ENCODE assay signal across 11 cellular contexts in genomic region chr1:14516974-14517812, GRCh38.
DNase-seq lines count a peak whose midpoint lies in the region; ATAC-seq and TF ChIP-seq lines count a peak whose summit lies in the region.
"Had no signal": no experiment of that assay in that cellular context is flagged by ENCODE, and none has a peak within 500 bp of the region (broad histone marks: within the 10 kb centered on the region; RNA-seq: fewer than 3 reads in every experiment).

No MANE protein-coding gene starts in this region.

- H3K9me3 ChIP-seq in GM23248 (ENCODE audit: low read depth) (no peaks in the 10 kb centered on the region), body of pancreas (no peaks in the 10 kb centered on the region), smooth muscle cell (replicated peaks; ENCODE audit: low read depth) (no peaks in the 10 kb centered on the region)

- H3K4me2 ChIP-seq in GM23248 (ENCODE audit: unreplicated experiment) (peak overlapping the region; percentile 11), smooth muscle cell (no peak overlapping the region)

- H3F3A ChIP-seq in GM23248 (ENCODE audit: insufficient read depth) (peaks cover 41% of the 10 kb centered on the region), smooth muscle cell (ENCODE audit: low read depth) (no peaks in the 10 kb centered on the region)

- TF ChIP-seq CTCF in body of pancreas (IDR thresholded peaks at IDR 0.05) (no peak), smooth muscle cell (IDR thresholded peaks at IDR 0.05; ENCODE audit: borderline replicate concordance, insufficient read depth, poor library complexity, severe bottlenecking) (no peak)

- DNase-seq in A172 (ENCODE audit: low spot score) (peak; percentile 75), GM23248 (peak; percentile 97), body of pancreas (peak in 1 of 4 donors; percentile 16), kidney glomerular epithelial cell (lab: John Stamatoyannopoulos, UW) (peak; percentile 55), OCI-M2 (lab: John Stamatoyannopoulos, UW; ENCODE audit: unreplicated experiment) (no peak), smooth muscle cell (lab: John Stamatoyannopoulos, UW; ENCODE audit: unreplicated experiment) (no peak), HPDE6-E6E7 (ENCODE audit: extremely low spot score) (no peak)
- DNase-seq: activated CD4-positive, alpha-beta T cell treated with anti-CD3 and anti-CD28 coated beads, Interleukin-2, amount 10 ng/mL, durations not matched to agents 7 days and 5 days; CD4-positive, alpha-beta T cell; naive B cell had no signal

- H3K4me3 ChIP-seq in GM23248 (no peak overlapping the region), body of pancreas (no peak overlapping the region), smooth muscle cell (no peak overlapping the region)

- WGBS in GM23248 (ENCODE audit: low coverage in 1 of 2, low lambda C conversion rate in 2 of 2, missing lambda C conversion rate in 2 of 2), 2 experiments, result 23 to 26% methylated on average over 6 of the region's 6 CpGs
- WGBS in body of pancreas, 2 donors, result 71 to 74% methylated on average over 6 of the region's 6 CpGs
- WGBS in smooth muscle cell (ENCODE audit: low lambda C conversion rate), result 54% methylated on average over 6 of the region's 6 CpGs

- H4K20me1 ChIP-seq in GM23248 (ENCODE audit: insufficient read depth) (no peaks in the 10 kb centered on the region), smooth muscle cell (ENCODE audit: low read depth) (no peaks in the 10 kb centered on the region)

- H3K36me3 ChIP-seq in GM23248 (ENCODE audit: low read depth) (no peaks in the 10 kb centered on the region), body of pancreas (replicated peaks in 1 of 2; ENCODE audit: insufficient read depth in 1 of 2, low read depth in 2 of 2) (no peaks in the 10 kb centered on the region), smooth muscle cell (ENCODE audit: low read depth) (no peaks in the 10 kb centered on the region)

- H3K9ac ChIP-seq in GM23248, result peak overlapping the region; percentile 45
- no peak overlapping the region for H3K9ac ChIP-seq in smooth muscle cell (ENCODE audit: low read depth)

- no peak overlapping the region for H2AFZ ChIP-seq in GM23248
- H2AFZ ChIP-seq in smooth muscle cell (ENCODE audit: low read depth), result no peak overlapping the region

- H3K79me2 ChIP-seq in GM23248 (ENCODE audit: insufficient read depth), result no peaks in the 10 kb centered on the region
- no peaks in the 10 kb centered on the region for H3K79me2 ChIP-seq in smooth muscle cell (ENCODE audit: low read depth)

- intact Hi-C loops in body of pancreas (cut with DNase I), result no loop called here

- no peak for TF ChIP-seq POLR2A in body of pancreas (IDR thresholded peaks at IDR 0.05)

- ATAC-seq in body of pancreas (peak; percentile 45), GM19351 (IDR thresholded peaks at IDR 0.05; ENCODE audit: unreplicated experiment) (no peak)

- no peaks in the 10 kb centered on the region for H3K9me2 ChIP-seq in GM23248 (ENCODE audit: insufficient read depth)

- peaks cover 41% of the 10 kb centered on the region for H3K4me1 ChIP-seq in GM23248 (ENCODE audit: insufficient read depth)
- no peaks in the 10 kb centered on the region for H3K4me1 ChIP-seq in body of pancreas
- peaks cover 13% of the 10 kb centered on the region for H3K4me1 ChIP-seq in smooth muscle cell (ENCODE audit: low read depth)

- H3K27ac ChIP-seq in GM23248 (peak overlapping the region; percentile 78), body of pancreas (no peak overlapping the region), smooth muscle cell (ENCODE audit: low read depth) (no peak overlapping the region)

- H3K27me3 ChIP-seq in GM23248 (replicated peaks; ENCODE audit: insufficient read depth) (no peaks in the 10 kb centered on the region), body of pancreas (no peaks in the 10 kb centered on the region), smooth muscle cell (ENCODE audit: low read depth) (no peaks in the 10 kb centered on the region)

- in situ Hi-C loops in GM23248 (cut with MboI), result no loop called here

Comparison
In these comparisons a context has a peak if more than half of its experiments do, and no peak if none do; other contexts are left out.
1. DNase-seq: peak in A172 (single experiment), GM23248 (single experiment) and kidney glomerular epithelial cell (single experiment); none in OCI-M2 (single experiment), smooth muscle cell (single experiment) and HPDE6-E6E7 (single experiment).